13 cellular contexts compared by ENCODE assay signal in the genomic region with DNA sequence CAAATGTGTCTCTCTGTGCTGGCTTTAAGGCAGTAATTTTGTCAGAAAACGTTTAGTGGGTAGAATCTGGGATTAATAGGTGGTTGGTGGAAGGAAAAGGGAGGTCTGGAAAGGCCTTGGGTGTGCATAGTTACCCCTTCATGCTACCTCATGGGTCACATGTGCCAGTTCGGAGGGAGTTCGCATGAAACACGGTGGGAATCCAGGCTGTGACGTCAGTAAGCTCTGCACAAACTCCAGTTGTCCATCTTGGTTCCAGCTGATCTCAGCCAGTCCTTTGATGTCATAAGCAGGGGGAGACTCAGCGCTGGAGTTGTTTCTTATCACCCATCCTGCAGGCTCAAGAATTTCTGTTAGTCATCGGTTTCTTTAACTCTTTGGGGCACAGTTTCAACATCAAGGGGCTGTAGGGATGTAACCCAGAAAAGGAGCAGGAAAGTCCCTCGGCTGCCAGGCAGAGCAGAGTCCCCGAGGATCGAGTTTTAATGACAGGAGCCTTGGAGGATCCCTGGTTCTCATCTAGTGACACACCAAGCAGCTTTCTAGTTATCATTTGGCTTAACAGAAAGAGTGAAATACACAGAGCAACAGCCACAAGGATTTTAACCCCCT. TPM values are rescaled to one million over a fixed set of nuclear protein-coding genes. Genes with fewer than 3 reads are reported as not detected.
DNase-seq lines count a peak whose midpoint lies in the region; ATAC-seq, FAIRE-seq and TF ChIP-seq lines count a peak whose summit lies in the region.
"Had no signal": no experiment of that assay in that cellular context is flagged by ENCODE, and none has a peak within 500 bp of the region (broad histone marks: within the 10 kb centered on the region; RNA-seq: fewer than 3 reads in every experiment).

No MANE protein-coding gene starts in this region.

- ATAC-seq in activated CD4-positive, CD25-positive, alpha-beta regulatory T cell treated with anti-CD3 and anti-CD28 coated beads, Interleukin-2, amount 50 U/mL, for 24 hours = no peak
- ATAC-seq in GM19351 (IDR thresholded peaks at IDR 0.05; ENCODE audit: unreplicated experiment) = no peak
- ATAC-seq: gastroesophageal sphincter had no signal

- no peaks in the 10 kb centered on the region for H3K36me3 ChIP-seq in cardiac muscle cell
- no peaks in the 10 kb centered on the region for H3K36me3 ChIP-seq in left ventricle myocardium inferior
- H3K36me3 ChIP-seq: gastroesophageal sphincter had no signal

- H3K27me3 ChIP-seq in cardiac muscle cell (no peaks in the 10 kb centered on the region), left ventricle myocardium inferior (ENCODE audit: low read depth) (peaks cover 65% of the 10 kb centered on the region)

- TF ChIP-seq CTCF in cardiac muscle cell (IDR thresholded peaks at IDR 0.05; ENCODE audit: low read depth, low read length) (no peak), left ventricle myocardium inferior (IDR thresholded peaks at IDR 0.05; ENCODE audit: borderline replicate concordance) (no peak)

- DNase-seq in cardiac muscle cell (ENCODE audit: low read depth in 1 of 2, low spot score in 1 of 2) (peak; percentile 58 to 99), left ventricle myocardium inferior (no peak), amniotic stem cell (lab: John Stamatoyannopoulos, UW) (peak; percentile 16), kidney glomerular epithelial cell (lab: John Stamatoyannopoulos, UW) (peak; percentile 71), urothelium cell line (ENCODE audit: low spot score) (peak; percentile 47), DMS79 (lab: John Stamatoyannopoulos, UW) (no peak)
- DNase-seq: activated effector memory CD4-positive, alpha-beta T cell treated with anti-CD3 and anti-CD28 coated beads, Interleukin-2, amount 50 U/mL, for 16 hours; AML-193 had no signal

- H3K9me3 ChIP-seq in cardiac muscle cell (ENCODE audit: low read depth) = no peaks in the 10 kb centered on the region
- peaks cover 16% of the 10 kb centered on the region for H3K9me3 ChIP-seq in left ventricle myocardium inferior (replicated peaks)

- no peak for FAIRE-seq in urothelium cell line (lab: Jason Lieb, UNC)
- FAIRE-seq: TTC549 had no signal

- H3K4me3 ChIP-seq in cardiac muscle cell (no peak overlapping the region), left ventricle myocardium inferior (no peak overlapping the region)
- H3K4me3 ChIP-seq: gastroesophageal sphincter had no signal

- intact Hi-C loops in left ventricle myocardium inferior (cut with micrococcal nuclease) = no loop called here

- H3K27ac ChIP-seq in cardiac muscle cell (peak overlapping the region; percentile 34), left ventricle myocardium inferior (replicated peaks) (no peak overlapping the region)
- H3K27ac ChIP-seq: gastroesophageal sphincter had no signal

- peaks cover 18% of the 10 kb centered on the region for H3K4me1 ChIP-seq in cardiac muscle cell (ENCODE audit: low read depth)
- H3K4me1 ChIP-seq in left ventricle myocardium inferior = no peaks in the 10 kb centered on the region

RNA-seq across cellular contexts. Expression of gene MOV10L1, which starts 28.9 kb away (rescaled TPM):
- 0.18 TPM in 1 of 2 replicates, not detected in the other for total RNA-seq in cardiac muscle cell
- polyA plus RNA-seq in cardiac muscle cell = 1.1 TPM in 1 of 2 replicates, not detected in the other
- 0.49 TPM for total RNA-seq in left ventricle myocardium inferior

RNA-seq across cellular contexts. Expression of gene MLC1, which starts 33.4 kb away (rescaled TPM):
- total RNA-seq in cardiac muscle cell (0.11 and 0.27 TPM in 2 replicates), left ventricle myocardium inferior (0.66 TPM)
- polyA plus RNA-seq in cardiac muscle cell = 0.32 TPM in 1 of 2 replicates, not detected in the other
- total RNA-seq: NCI-H460 had no signal

RNA-seq across cellular contexts. Expression of gene PANX2, which starts 51.9 kb away (rescaled TPM):
- 22.1 and 30.9 TPM in 2 replicates for total RNA-seq in cardiac muscle cell
- 6.9 and 9.5 TPM in 2 replicates for polyA plus RNA-seq in cardiac muscle cell
- total RNA-seq in left ventricle myocardium inferior = 0.58 TPM

Comparison
In these comparisons a context has a peak if more than half of its experiments do, and no peak if none do; other contexts are left out.
1. DNase-seq: peak in cardiac muscle cell (2 of 2), amniotic stem cell (single experiment), kidney glomerular epithelial cell (single experiment) and urothelium cell line (single experiment); none in left ventricle myocardium inferior (single experiment) and DMS79 (single experiment).
2. RNA of gene PANX2, which starts 51.9 kb away (total RNA-seq): 22.1 to 30.9 TPM in cardiac muscle cell; 0.58 TPM in left ventricle myocardium inferior (single experiment); every median in the first group is over 10 times any median in the second.